ENCODE assay signal across 22 cellular contexts in genomic region chr7:897086-897485, GRCh38.
"Had no signal": no experiment of that assay in that cellular context is flagged by ENCODE, and none has a peak within 500 bp of the region (broad histone marks: within the 10 kb centered on the region; RNA-seq: fewer than 3 reads in every experiment).

No MANE protein-coding gene starts in this region.

- H3K9me3 ChIP-seq: gastroesophageal sphincter, psoas muscle, right atrium auricular region, thoracic aorta, uterus had no signal

- H3K27ac ChIP-seq: hepatocyte, parathyroid adenoma, psoas muscle, right atrium auricular region, thoracic aorta, uterus had no signal

- FAIRE-seq: endothelial cell of umbilical vein had no signal

- H3K27me3 ChIP-seq: gastroesophageal sphincter, hepatocyte, right atrium auricular region, uterus had no signal

- DNase-seq: activated B cell treated with CpG ODN at 0.5 μM for 24 hours; activated CD8-positive, alpha-beta memory T cell treated with anti-CD3 and anti-CD28 coated beads, Interleukin-2, amount 10 ng/mL, durations not matched to agents 7 days and 5 days; activated CD8-positive, alpha-beta T cell treated with anti-CD3 and anti-CD28 coated beads, Interleukin-2, amount 10 ng/mL, durations not matched to agents 7 days and 5 days; activated naive CD4-positive, alpha-beta T cell; activated naive CD8-positive, alpha-beta T cell treated with anti-CD3 and anti-CD28 coated beads, Interleukin-2, amount 10 ng/mL, durations not matched to agents 7 days and 5 days; activated T-cell treated with anti-CD3 and anti-CD28 coated beads for 4 hours; activated T-cell treated with anti-CD3 and anti-CD28 coated beads, Interleukin-2, amount 50 U/mL, for 72 hours; amygdala; central memory CD4-positive, alpha-beta T cell; islet precursor cell; mammary epithelial cell; nucleus accumbens; stimulated activated CD4-positive, alpha-beta T cell treated with anti-CD3 and anti-CD28 coated beads, Interleukin-4, amount 100 ng/mL, for 1 hour; SW 1271; uterus had no signal

- H3K36me3 ChIP-seq: uterus had no signal

- ATAC-seq: activated CD8-positive, alpha-beta memory T cell treated with anti-CD3 and anti-CD28 coated beads, Interleukin-2, amount 10 ng/mL, durations not matched to agents 7 days and 5 days; activated CD8-positive, alpha-beta T cell treated with anti-CD3 and anti-CD28 coated beads, Interleukin-2, amount 10 ng/mL, durations not matched to agents 7 days and 5 days; activated T-cell treated with anti-CD3 and anti-CD28 coated beads, Interleukin-2, amount 50 U/mL, for 72 hours had no signal

- H3K4me1 ChIP-seq: psoas muscle had no signal

- H3K9ac ChIP-seq: parathyroid adenoma had no signal

- H3K4me3 ChIP-seq: gastroesophageal sphincter, hepatocyte, psoas muscle, right atrium auricular region, thoracic aorta, uterus had no signal
